In the genomic region with DNA sequence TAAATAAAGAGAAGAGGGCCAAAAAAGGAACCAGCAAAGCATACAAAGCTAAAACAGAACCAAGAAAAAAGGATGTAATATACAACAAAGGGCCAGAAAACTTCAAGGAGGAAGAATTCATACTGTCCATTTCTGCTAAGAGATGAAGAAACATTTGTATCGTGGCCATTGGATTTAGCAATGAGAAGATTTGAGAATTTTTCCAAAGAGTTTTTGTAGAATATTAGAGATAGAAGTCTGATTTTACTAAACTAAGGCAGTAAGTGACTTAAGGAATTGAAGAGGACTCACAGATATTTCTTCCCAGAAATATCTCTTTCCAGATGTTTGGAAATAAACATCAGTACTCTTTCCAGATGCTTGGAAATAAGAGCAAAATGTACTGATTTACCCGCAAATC, we compare ENCODE assay signal across 23 cellular contexts.
A peak's percentile ranks its signal among the peaks of the same experiment; 100 is the strongest.
DNase-seq lines count a peak whose midpoint lies in the region; ATAC-seq, FAIRE-seq and TF ChIP-seq lines count a peak whose summit lies in the region.
"Had no signal": no experiment of that assay in that cellular context is flagged by ENCODE, and none has a peak within 500 bp of the region (broad histone marks: within the 10 kb centered on the region; RNA-seq: fewer than 3 reads in every experiment).

No MANE protein-coding gene starts in this region.

- POLR2A ChIA-PET in HCT116 (lab: Charles Lee) = no interaction called here
- POLR2A ChIA-PET in H1 (lab: Charles Lee; ENCODE audit: partially characterized antibody) = no interaction called here

- TF ChIP-seq CTCF in HCT116 (IDR thresholded peaks at IDR 0.05 in 2 of 3, conservative IDR thresholded peaks at IDR 0.05 in 1 of 3; ENCODE audit: borderline replicate concordance in 1 of 3, insufficient read depth in 1 of 3, low read depth in 2 of 3, low read length in 2 of 3) (no peak), H1 (IDR thresholded peaks at IDR 0.05; ENCODE audit: control extremely low read depth in 1 of 3, insufficient read depth in 1 of 3, low read depth in 1 of 3, low read length in 3 of 3) (no peak)

- no peaks in the 10 kb centered on the region for H3K9me2 ChIP-seq in HCT116 (ENCODE audit: insufficient read depth)

- ATAC-seq in HCT116 = no peak
- ATAC-seq: A549; CD8-positive, alpha-beta T cell; GM12878 had no signal

- H3K9ac ChIP-seq in HCT116 (ENCODE audit: low read length) = no peak overlapping the region
- no peak overlapping the region for H3K9ac ChIP-seq in H1 (replicated peaks in 1 of 4; ENCODE audit: extremely low read depth in 1 of 4, low read depth in 3 of 4, low read length in 3 of 4)
- H3K9ac ChIP-seq: BLaER1 treated with 17β-estradiol and CSF1 and Interleukin-3, amounts not matched to agents 10 nM and 100 nM had no signal

- no peak overlapping the region for H3K56ac ChIP-seq in H1 (replicated peaks; ENCODE audit: insufficient read length, low read depth, low read length)

- H3K36me3 ChIP-seq in HCT116 (ENCODE audit: control insufficient read depth in 1 of 2, insufficient read depth in 2 of 2, low read length in 2 of 2) (no peaks in the 10 kb centered on the region), H1 (ENCODE audit: control insufficient read depth in 2 of 4, insufficient read depth in 4 of 4, low read length in 3 of 4) (no peaks in the 10 kb centered on the region)
- H3K36me3 ChIP-seq: BLaER1 treated with 17β-estradiol and CSF1 and Interleukin-3, amounts not matched to agents 10 nM and 100 nM had no signal

- BruUV-seq in HCT116 (replicated peaks; lab: Mats Ljungman, UMichigan) = no TSS peak

- FAIRE-seq in H1 (lab: Jason Lieb, UNC) = no peak
- FAIRE-seq: A549, GM12878, GM12892, GM18507 had no signal

- H3K9me3 ChIP-seq in HCT116 (ENCODE audit: control insufficient read depth in 1 of 2, insufficient read depth in 1 of 2, low read depth in 1 of 2, low read length in 2 of 2) = no peaks in the 10 kb centered on the region
- H3K9me3 ChIP-seq in H1 (ENCODE audit: insufficient read depth in 2 of 2, low read depth in 1 of 2, low read length in 1 of 2) = no peaks in the 10 kb centered on the region

- no peak overlapping the region for H4K91ac ChIP-seq in H1 (replicated peaks; ENCODE audit: insufficient read length, low read length)

- no peaks in the 10 kb centered on the region for H3K79me1 ChIP-seq in H1 (ENCODE audit: low read depth, low read length)

- no peak overlapping the region for H3K4me3 ChIP-seq in HCT116 (replicated peaks in 1 of 2; ENCODE audit: low read depth in 1 of 2, low read length in 2 of 2)
- no peak overlapping the region for H3K4me3 ChIP-seq in H1 (ENCODE audit: extremely low read depth in 1 of 4, insufficient read depth in 2 of 4, low read depth in 3 of 4, low read length in 4 of 4)
- H3K4me3 ChIP-seq: A549; BLaER1 treated with 17β-estradiol and CSF1 and Interleukin-3, amounts not matched to agents 10 nM and 100 nM; GM12878 had no signal

- no peak overlapping the region for H3K14ac ChIP-seq in H1 (ENCODE audit: insufficient read length)

- DNase-seq in HCT116 (ENCODE audit: low read depth, low spot score) (no peak), H1 (ENCODE audit: low read depth in 1 of 2, low spot score in 2 of 2) (no peak), fibroblast of peridontal ligament (ENCODE audit: extremely low read depth) (peak; percentile 8), HT-29 (ENCODE audit: low spot score) (no peak), NCI-H1436 treated with DMSO at 0.1 percent for 48 hours (lab: John Stamatoyannopoulos, UW) (no peak)
- DNase-seq: AML-193; CD4-positive, alpha-beta T cell; CD8-positive, alpha-beta T cell; COR-L47; DMS 273 treated with DMSO at 0.1 percent for 48 hours; DMS153; DMS53; DMS79; DND-41; EL; GDM1 had no signal

- no peak overlapping the region for H2AK5ac ChIP-seq in H1 (ENCODE audit: low read depth, low read length)

- no peak overlapping the region for H2BK5ac ChIP-seq in H1 (ENCODE audit: low read depth, low read length)

- 91% methylated on average over 2 of the region's 2 CpGs; no CpG with 5 or more reads in 1 of the 2 experiments for WGBS in H1 (ENCODE audit: extremely low coverage in 1 of 2, insufficient coverage in 1 of 2, insufficient read length in 1 of 2, insufficient replicate concordance in 2 of 2, low coverage in 1 of 2, low lambda C conversion rate in 2 of 2, missing lambda C conversion rate in 1 of 2), 2 experiments

- no peak overlapping the region for H2BK120ac ChIP-seq in H1 (replicated peaks; ENCODE audit: low read depth, low read length)

- H4K20me1 ChIP-seq in HCT116 (ENCODE audit: insufficient read depth) (no peaks in the 10 kb centered on the region), H1 (replicated peaks in 1 of 2; ENCODE audit: control insufficient read depth in 1 of 2, insufficient read depth in 2 of 2, low read length in 2 of 2) (no peaks in the 10 kb centered on the region)
- H4K20me1 ChIP-seq: BLaER1 treated with 17β-estradiol and CSF1 and Interleukin-3, amounts not matched to agents 10 nM and 100 nM had no signal

- no peak overlapping the region for H2BK15ac ChIP-seq in H1 (ENCODE audit: low read length)

- H3K4me2 ChIP-seq in HCT116 (ENCODE audit: low read length) (no peak overlapping the region), H1 (ENCODE audit: insufficient read depth in 1 of 2, low read depth in 2 of 2, low read length in 2 of 2) (no peak overlapping the region)
- H3K4me2 ChIP-seq: A549; BLaER1 treated with 17β-estradiol and CSF1 and Interleukin-3, amounts not matched to agents 10 nM and 100 nM had no signal

- no peaks in the 10 kb centered on the region for H3K4me1 ChIP-seq in HCT116 (ENCODE audit: control insufficient read depth in 1 of 2, insufficient read depth in 2 of 2, low read length in 2 of 2)
- no peaks in the 10 kb centered on the region for H3K4me1 ChIP-seq in H1 (replicated peaks in 1 of 4; ENCODE audit: control insufficient read depth in 3 of 4, insufficient read depth in 4 of 4, low read length in 3 of 4)
- H3K4me1 ChIP-seq: A549; BLaER1 treated with 17β-estradiol and CSF1 and Interleukin-3, amounts not matched to agents 10 nM and 100 nM had no signal

- H3K23ac ChIP-seq in H1 (ENCODE audit: insufficient read length) = no peak overlapping the region

- no peak overlapping the region for H3K4ac ChIP-seq in H1 (replicated peaks; ENCODE audit: insufficient read length, low read depth, low read length)

- H2BK20ac ChIP-seq in H1 (ENCODE audit: low read length) = no peak overlapping the region

- intact Hi-C loops in HCT116 (cut with micrococcal nuclease) = loop anchor here (10.0 kb wide), 1 partner anchor 866 kb away; no protein-coding TSS in a partner anchor

- no peaks in the 10 kb centered on the region for H3K27me3 ChIP-seq in HCT116 (ENCODE audit: insufficient read depth, low read length)
- H3K27me3 ChIP-seq in H1 (replicated peaks in 1 of 4; ENCODE audit: control insufficient read depth in 3 of 4, extremely low read depth in 1 of 4, insufficient read depth in 3 of 4, low read length in 3 of 4) = no peaks in the 10 kb centered on the region
- H3K27me3 ChIP-seq: BLaER1 treated with 17β-estradiol and CSF1 and Interleukin-3, amounts not matched to agents 10 nM and 100 nM had no signal

- TF ChIP-seq RAD21 in HCT116 (IDR thresholded peaks at IDR 0.05; ENCODE audit: low read depth) (no peak), H1 (IDR thresholded peaks at IDR 0.05 in 1 of 2, conservative IDR thresholded peaks at IDR 0.05 in 1 of 2; ENCODE audit: low read depth in 2 of 2, low read length in 2 of 2) (no peak)

- H3K27ac ChIP-seq in HCT116 (ENCODE audit: low read depth, low read length) (no peak overlapping the region), H1 (ENCODE audit: low read depth, low read length) (no peak overlapping the region)
- H3K27ac ChIP-seq: 22Rv1; A549; BLaER1 treated with 17β-estradiol and CSF1 and Interleukin-3, amounts not matched to agents 10 nM and 100 nM; C4-2B had no signal

- CTCF ChIA-PET in HCT116 (lab: Charles Lee) = no interaction called here
- CTCF ChIA-PET in H1 (lab: Charles Lee; ENCODE audit: partially characterized antibody) = no interaction called here

- RAD21 ChIA-PET in HCT116 (lab: Charles Lee; ENCODE audit: low non-redundant PET in 1 of 2, low total read pairs in 2 of 2, uncharacterized antibody in 2 of 2, unreplicated experiment in 2 of 2) = no interaction called here

- no peak overlapping the region for H2BK12ac ChIP-seq in H1 (ENCODE audit: low read depth, low read length)

- H2AFZ ChIP-seq in HCT116 (ENCODE audit: low read depth, low read length, poor library complexity, severe bottlenecking) = no peak overlapping the region
- no peak overlapping the region for H2AFZ ChIP-seq in H1 (ENCODE audit: low read length)

- H3K18ac ChIP-seq in H1 (ENCODE audit: extremely low read depth, low read length) = no peak overlapping the region

- no peak overlapping the region for H4K8ac ChIP-seq in H1 (ENCODE audit: extremely low read depth, insufficient read depth, low read length)

- no peaks in the 10 kb centered on the region for H3K23me2 ChIP-seq in H1 (ENCODE audit: low read depth, low read length)

- H3K79me2 ChIP-seq in HCT116 (ENCODE audit: insufficient read depth, low read length) (no peaks in the 10 kb centered on the region; the same call in 1 of the 2 replicates), H1 (ENCODE audit: control insufficient read depth in 1 of 2, insufficient read depth in 2 of 2, low read length in 2 of 2) (no peaks in the 10 kb centered on the region)

- no peak for TF ChIP-seq EP300 in H1 (IDR thresholded peaks at IDR 0.05; ENCODE audit: borderline replicate concordance in 1 of 2, low read depth in 2 of 2, low read length in 2 of 2)

- TF ChIP-seq POLR2A in HCT116 (IDR thresholded peaks at IDR 0.05; ENCODE audit: borderline replicate concordance, extremely low read depth, insufficient read depth, insufficient read length) (no peak), H1 (IDR thresholded peaks at IDR 0.05; ENCODE audit: control extremely low read depth in 1 of 2, low read depth in 2 of 2, low read length in 2 of 2) (no peak)

- H4K5ac ChIP-seq in H1 (ENCODE audit: insufficient read length, low read depth, low read length) = no peak overlapping the region

TF ChIP-seq in HCT116, 20 proteins besides CTCF, POLR2A, EP300 and RAD21 (continues in another document):
- TF ChIP-seq, protein P1, sequence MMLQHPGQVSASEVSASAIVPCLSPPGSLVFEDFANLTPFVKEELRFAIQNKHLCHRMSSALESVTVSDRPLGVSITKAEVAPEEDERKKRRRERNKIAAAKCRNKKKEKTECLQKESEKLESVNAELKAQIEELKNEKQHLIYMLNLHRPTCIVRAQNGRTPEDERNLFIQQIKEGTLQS (IDR thresholded peaks at IDR 0.05) = no peak
- no peak for TF ChIP-seq ELF1 (IDR thresholded peaks at IDR 0.05; ENCODE audit: borderline replicate concordance, low read depth)
- no peak for TF ChIP-seq EZH2phosphoT487 (IDR thresholded peaks at IDR 0.05; ENCODE audit: borderline replicate concordance)

TF ChIP-seq in H1, 55 proteins besides CTCF, POLR2A, EP300 and RAD21 (continues in another document):
- no peak for TF ChIP-seq CHD1 (IDR thresholded peaks at IDR 0.05; ENCODE audit: low read depth, low read length)
- TF ChIP-seq, protein P2, sequence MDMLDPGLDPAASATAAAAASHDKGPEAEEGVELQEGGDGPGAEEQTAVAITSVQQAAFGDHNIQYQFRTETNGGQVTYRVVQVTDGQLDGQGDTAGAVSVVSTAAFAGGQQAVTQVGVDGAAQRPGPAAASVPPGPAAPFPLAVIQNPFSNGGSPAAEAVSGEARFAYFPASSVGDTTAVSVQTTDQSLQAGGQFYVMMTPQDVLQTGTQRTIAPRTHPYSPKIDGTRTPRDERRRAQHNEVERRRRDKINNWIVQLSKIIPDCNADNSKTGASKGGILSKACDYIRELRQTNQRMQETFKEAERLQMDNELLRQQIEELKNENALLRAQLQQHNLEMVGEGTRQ (IDR thresholded peaks at IDR 0.05; ENCODE audit: low read length) = no peak
